ENCODE assay signal across 8 cellular contexts in the genomic region with DNA sequence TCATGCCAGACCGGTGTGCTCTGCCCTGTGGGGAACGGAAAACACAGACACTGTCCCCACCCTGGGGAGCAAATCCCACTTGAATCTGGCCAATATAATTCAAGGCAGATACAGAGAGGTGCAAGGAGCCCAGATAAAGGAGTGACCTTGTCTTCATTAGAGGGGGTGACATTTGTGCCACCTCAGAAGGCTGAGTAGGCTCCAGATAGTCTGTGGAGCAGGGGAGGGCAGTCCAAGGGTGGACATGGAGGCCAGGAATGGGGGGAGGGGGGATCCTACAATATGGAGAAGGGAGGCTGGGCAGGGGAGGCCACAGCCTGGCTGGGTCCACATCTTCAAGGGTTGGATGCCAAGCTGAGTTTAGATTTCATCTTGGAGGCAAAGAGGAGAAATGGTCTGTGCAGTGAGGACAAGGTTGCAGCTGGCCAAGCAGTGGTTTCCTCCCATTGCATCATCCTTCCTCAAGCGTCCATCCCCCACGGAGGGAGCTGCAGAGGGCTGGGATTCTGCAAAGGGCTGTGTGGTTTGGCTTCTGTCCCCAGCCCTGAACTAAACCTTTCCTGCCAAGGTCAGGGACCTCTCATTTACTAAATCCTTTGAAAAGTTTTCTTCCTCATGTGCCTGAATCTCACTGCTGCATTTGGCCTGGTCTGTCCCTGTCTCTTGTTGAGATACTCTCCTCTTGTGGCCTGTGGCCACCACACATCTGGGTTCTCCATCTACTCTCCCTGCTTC.
DNase-seq lines count a peak whose midpoint lies in the region; ATAC-seq, FAIRE-seq and TF ChIP-seq lines count a peak whose summit lies in the region.

No MANE protein-coding gene starts in this region.

- no TSS peak for BruUV-seq in HepG2 (replicated peaks; lab: Mats Ljungman, UMichigan)

- H3K9me3 ChIP-seq in astrocyte (ENCODE audit: insufficient read depth, low read depth, low read length) (no peaks in the 10 kb centered on the region), HepG2 (ENCODE audit: low read length) (no peaks in the 10 kb centered on the region)

- H3K27me3 ChIP-seq in astrocyte (ENCODE audit: insufficient read depth, low read length) (peaks cover 8% of the 10 kb centered on the region), HepG2 (ENCODE audit: control insufficient read depth in 1 of 2, insufficient read depth in 2 of 2, low read length in 2 of 2) (peaks cover 2 to 8% of the 10 kb centered on the region in 2 experiments; a peak in 4 of 5 replicates)

- no peak for TF ChIP-seq CTCF in astrocyte (IDR thresholded peaks at IDR 0.05; ENCODE audit: insufficient read depth, low read depth, low read length)
- TF ChIP-seq CTCF in HepG2 (CRISPR knock-in tag; IDR thresholded peaks at IDR 0.05), result no peak

- H4K20me1 ChIP-seq in astrocyte (ENCODE audit: insufficient read depth, low read length), result no peaks in the 10 kb centered on the region
- no peaks in the 10 kb centered on the region for H4K20me1 ChIP-seq in HepG2 (ENCODE audit: insufficient read depth, low read length)

- H3K27ac ChIP-seq in astrocyte (ENCODE audit: low read depth, low read length), result no peak overlapping the region
- no peak overlapping the region for H3K27ac ChIP-seq in HepG2 (ENCODE audit: extremely low read length, insufficient read depth, low read length)

- no peak for TF ChIP-seq RAD21 in HepG2 (CRISPR knock-in tag; IDR thresholded peaks at IDR 0.05)

- no peaks in the 10 kb centered on the region for H3K36me3 ChIP-seq in astrocyte (ENCODE audit: insufficient read depth, low read length)
- H3K36me3 ChIP-seq in HepG2 (replicated peaks in 1 of 2; ENCODE audit: control insufficient read depth in 1 of 2, insufficient read depth in 2 of 2, low read length in 2 of 2), result no peaks in the 10 kb centered on the region

- no peak for DNase-seq in activated naive CD8-positive, alpha-beta T cell treated with anti-CD3 and anti-CD28 coated beads for 36 hours
- DNase-seq in activated naive CD8-positive, alpha-beta T cell treated with anti-CD3 and anti-CD28 coated beads, Interleukin-2, amount 50 U/mL, for 24 hours, result no peak
- peak; percentile 87 for DNase-seq in astrocyte (ENCODE audit: low read depth)
- no peak for DNase-seq in HepG2 (ENCODE audit: low spot score)
- DNase-seq in activated CD4-positive, alpha-beta T cell treated with anti-CD3 and anti-CD28 coated beads for 48 hours, result no peak
- no peak for DNase-seq in DMS153 (lab: John Stamatoyannopoulos, UW)
- DNase-seq in retina, result no peak

- no peak for TF ChIP-seq POLR2A in HepG2 (IDR thresholded peaks at IDR 0.05; ENCODE audit: insufficient read depth in 1 of 2, low read depth in 2 of 2, low read length in 2 of 2)

- TF ChIP-seq EP300 in HepG2 (IDR thresholded peaks at IDR 0.05; ENCODE audit: low read depth in 2 of 2, low read length in 2 of 2) (no peak), HepG2 (CRISPR knock-in tag; IDR thresholded peaks at IDR 0.05; ENCODE audit: borderline replicate concordance) (no peak)

- FAIRE-seq in astrocyte (lab: Jason Lieb, UNC), result no peak
- FAIRE-seq in HepG2 (lab: Jason Lieb, UNC), result no peak

- no peak overlapping the region for H3K4me3 Mint-ChIP-seq in activated naive CD8-positive, alpha-beta T cell treated with anti-CD3 and anti-CD28 coated beads for 36 hours
- no peak overlapping the region for H3K4me3 Mint-ChIP-seq in activated naive CD8-positive, alpha-beta T cell treated with anti-CD3 and anti-CD28 coated beads, Interleukin-2, amount 50 U/mL, for 24 hours
- H3K4me3 Mint-ChIP-seq in astrocyte (ENCODE audit: unreplicated experiment), result peak overlapping the region; percentile 34

- peaks cover 6% of the 10 kb centered on the region for H3K27me3 Mint-ChIP-seq in activated naive CD8-positive, alpha-beta T cell treated with anti-CD3 and anti-CD28 coated beads for 36 hours
- H3K27me3 Mint-ChIP-seq in activated naive CD8-positive, alpha-beta T cell treated with anti-CD3 and anti-CD28 coated beads, Interleukin-2, amount 50 U/mL, for 24 hours, result peaks cover 13% of the 10 kb centered on the region
- peaks cover 32% of the 10 kb centered on the region for H3K27me3 Mint-ChIP-seq in astrocyte (ENCODE audit: low read depth, unreplicated experiment)

- WGBS in HepG2 (ENCODE audit: low lambda C conversion rate), result 5% methylated on average over 3 of the region's 4 CpGs

- H3K79me2 ChIP-seq in astrocyte (ENCODE audit: insufficient read depth, low read length) (no peaks in the 10 kb centered on the region), HepG2 (ENCODE audit: insufficient read depth, low read length) (no peaks in the 10 kb centered on the region)

- H3K4me1 ChIP-seq in astrocyte (ENCODE audit: insufficient read depth, low read length) (peaks cover 10% of the 10 kb centered on the region), HepG2 (ENCODE audit: insufficient read depth, low read length) (no peaks in the 10 kb centered on the region)

- intact Hi-C loops in HepG2 (cut with micrococcal nuclease; ENCODE audit: unreplicated experiment), result no loop called here

- no peaks in the 10 kb centered on the region for H3K36me3 Mint-ChIP-seq in activated naive CD8-positive, alpha-beta T cell treated with anti-CD3 and anti-CD28 coated beads for 36 hours
- no peaks in the 10 kb centered on the region for H3K36me3 Mint-ChIP-seq in activated naive CD8-positive, alpha-beta T cell treated with anti-CD3 and anti-CD28 coated beads, Interleukin-2, amount 50 U/mL, for 24 hours (ENCODE audit: low read depth)
- H3K36me3 Mint-ChIP-seq in astrocyte (ENCODE audit: low read depth, unreplicated experiment), result peaks cover 5% of the 10 kb centered on the region

- ATAC-seq in activated naive CD8-positive, alpha-beta T cell treated with anti-CD3 and anti-CD28 coated beads, Interleukin-2, amount 50 U/mL, for 24 hours, result no peak
- ATAC-seq in HepG2 (no peak), HG02623 (IDR thresholded peaks at IDR 0.05; ENCODE audit: unreplicated experiment) (no peak)

- peak overlapping the region; percentile 35 for H3K27ac Mint-ChIP-seq in activated naive CD8-positive, alpha-beta T cell treated with anti-CD3 and anti-CD28 coated beads for 36 hours
- no peak overlapping the region for H3K27ac Mint-ChIP-seq in activated naive CD8-positive, alpha-beta T cell treated with anti-CD3 and anti-CD28 coated beads, Interleukin-2, amount 50 U/mL, for 24 hours
- H3K27ac Mint-ChIP-seq in astrocyte (ENCODE audit: unreplicated experiment), result peak overlapping the region; percentile 94

- no peaks in the 10 kb centered on the region for H3K9me3 Mint-ChIP-seq in activated naive CD8-positive, alpha-beta T cell treated with anti-CD3 and anti-CD28 coated beads for 36 hours
- H3K9me3 Mint-ChIP-seq in activated naive CD8-positive, alpha-beta T cell treated with anti-CD3 and anti-CD28 coated beads, Interleukin-2, amount 50 U/mL, for 24 hours, result no peaks in the 10 kb centered on the region
- peaks cover 24% of the 10 kb centered on the region for H3K9me3 Mint-ChIP-seq in astrocyte (ENCODE audit: unreplicated experiment)

- H2AFZ ChIP-seq in astrocyte (ENCODE audit: low read depth, low read length) (no peak overlapping the region), HepG2 (ENCODE audit: low read length) (no peak overlapping the region)

- H3K4me2 ChIP-seq in astrocyte (ENCODE audit: low read length) (peak overlapping the region; percentile 35), HepG2 (ENCODE audit: low read depth, low read length) (no peak overlapping the region)

- POLR2A ChIA-PET in HepG2 (lab: Yijun Ruan, JAX), result no interaction called here

- H3K4me1 Mint-ChIP-seq in activated naive CD8-positive, alpha-beta T cell treated with anti-CD3 and anti-CD28 coated beads for 36 hours, result no peaks in the 10 kb centered on the region
- no peaks in the 10 kb centered on the region for H3K4me1 Mint-ChIP-seq in activated naive CD8-positive, alpha-beta T cell treated with anti-CD3 and anti-CD28 coated beads, Interleukin-2, amount 50 U/mL, for 24 hours
- peaks cover 9% of the 10 kb centered on the region for H3K4me1 Mint-ChIP-seq in astrocyte (ENCODE audit: low read depth, unreplicated experiment)

- H3K9ac ChIP-seq in astrocyte (ENCODE audit: low read length) (no peak overlapping the region), HepG2 (ENCODE audit: insufficient read depth, low read depth, low read length) (no peak overlapping the region)

- H3K4me3 ChIP-seq in astrocyte (ENCODE audit: insufficient read depth, low read depth, low read length) (no peak overlapping the region), HepG2 (replicated peaks in 1 of 3; ENCODE audit: insufficient read depth in 1 of 3, low read depth in 2 of 3, low read length in 3 of 3) (no peak overlapping the region)

- in situ Hi-C loops in HepG2 (cut with HindIII; ENCODE audit: extremely low pct_ligation_motif_present, low pct_unique_long_range_greater_than_20kb), result no loop called here

- CTCF ChIA-PET in HepG2 (lab: Yijun Ruan, JAX; ENCODE audit: low intra/inter-chr PET ratio, low total read pairs), result no interaction called here

TF ChIP-seq in HepG2, 621 proteins besides CTCF, POLR2A, EP300 and RAD21:
- TF ChIP-seq THAP11 (CRISPR knock-in tag; IDR thresholded peaks at IDR 0.05), result no peak
- peak; percentile 73 for TF ChIP-seq CEBPB (IDR thresholded peaks at IDR 0.05; ENCODE audit: borderline replicate concordance, low read depth, low read length)
- TF ChIP-seq ZNF773 (CRISPR knock-in tag; IDR thresholded peaks at IDR 0.05; ENCODE audit: borderline replicate concordance), result no peak
- no peak for TF ChIP-seq TOE1 (CRISPR knock-in tag; IDR thresholded peaks at IDR 0.05)
- peak in 1 of 2 experiments; percentile 96; a peak in 2 of 4 replicates for TF ChIP-seq ATF4 (CRISPR knock-in tag; IDR thresholded peaks at IDR 0.05)
- no peak for TF ChIP-seq ZBTB1 (CRISPR knock-in tag; IDR thresholded peaks at IDR 0.05; ENCODE audit: borderline replicate concordance)
- peak; percentile 50; the same call in 1 of the 2 replicates for TF ChIP-seq CEBPG (CRISPR knock-in tag; IDR thresholded peaks at IDR 0.05)
- no peak for TF ChIP-seq NCOA5 (CRISPR knock-in tag; IDR thresholded peaks at IDR 0.05)
- no peak for TF ChIP-seq RXRB (CRISPR knock-in tag; IDR thresholded peaks at IDR 0.05; ENCODE audit: borderline replicate concordance)
- no peak for TF ChIP-seq HNF4G (IDR thresholded peaks at IDR 0.05; ENCODE audit: borderline replicate concordance, low read depth, low read length)
- no peak for TF ChIP-seq HNF4G (CRISPR knock-in tag; IDR thresholded peaks at IDR 0.05; ENCODE audit: borderline replicate concordance, low read depth)
- no peak for TF ChIP-seq ZMYM2 (CRISPR knock-in tag; IDR thresholded peaks at IDR 0.05)
- no peak for TF ChIP-seq FOXK2 (IDR thresholded peaks at IDR 0.05)
TF ChIP-seq in HepG2: peak in this region for 3.
